Comparison of ENCODE assay signal across 18 cellular contexts in the genomic region with DNA sequence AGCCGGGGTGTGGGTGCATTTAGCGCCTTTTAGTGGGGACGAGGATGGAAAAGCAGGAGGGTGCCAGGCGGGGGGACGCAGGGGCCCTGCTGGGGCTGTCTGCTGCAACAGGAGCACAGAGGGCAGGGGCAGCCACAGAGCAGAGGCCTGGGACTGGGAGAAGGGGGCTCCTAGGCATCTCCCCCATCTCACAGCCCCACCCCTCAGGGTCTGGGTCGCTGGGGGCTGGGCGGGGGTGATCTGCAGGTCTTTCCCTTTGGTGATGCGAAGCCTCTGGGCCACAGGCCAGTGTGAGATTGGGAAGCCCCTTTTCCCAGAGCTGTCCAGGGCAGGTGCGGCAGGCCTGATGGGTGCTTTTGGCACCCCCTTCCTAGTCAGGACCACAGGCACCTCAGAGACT. TPM values are rescaled to one million over a fixed set of nuclear protein-coding genes. Genes with fewer than 3 reads are reported as not detected.
DNase-seq lines count a peak whose midpoint lies in the region; ATAC-seq and TF ChIP-seq lines count a peak whose summit lies in the region.
"Had no signal": no experiment of that assay in that cellular context is flagged by ENCODE, and none has a peak within 500 bp of the region (broad histone marks: within the 10 kb centered on the region; RNA-seq: fewer than 3 reads in every experiment).

No MANE protein-coding gene starts in this region.

- H3K9me3 ChIP-seq in SJSA1 (replicated peaks) = no peaks in the 10 kb centered on the region
- H3K9me3 ChIP-seq: HAP-1 had no signal

- peaks cover 29% of the 10 kb centered on the region for H3K36me3 ChIP-seq in SJSA1
- H3K36me3 ChIP-seq: HAP-1 had no signal

- H3K27ac ChIP-seq in SJSA1 = peak overlapping the region; percentile 73
- H3K27ac ChIP-seq: 22Rv1, GM23248 had no signal

- H3K27me3 ChIP-seq in SJSA1 (replicated peaks) = no peaks in the 10 kb centered on the region

- POLR2A ChIA-PET in activated CD8-positive, alpha-beta T cell treated with anti-CD3 and anti-CD28 coated beads, Interleukin-2, amount 10 ng/mL, durations not matched to agents 7 days and 5 days (lab: Charles Lee) = no interaction called here
- POLR2A ChIA-PET in activated CD8-positive, alpha-beta T cell treated with anti-CD3 and anti-CD28 coated beads for 36 hours (lab: Charles Lee) = no interaction called here

- H3K4me3 Mint-ChIP-seq in activated CD8-positive, alpha-beta T cell treated with anti-CD3 and anti-CD28 coated beads, Interleukin-2, amount 10 ng/mL, durations not matched to agents 7 days and 5 days = no peak overlapping the region
- H3K4me3 Mint-ChIP-seq in activated CD8-positive, alpha-beta T cell treated with anti-CD3 and anti-CD28 coated beads for 36 hours = no peak overlapping the region
- H3K4me3 Mint-ChIP-seq in neural crest cell = peak overlapping the region; percentile 44
- H3K4me3 Mint-ChIP-seq in stimulated activated effector memory CD8-positive, alpha-beta T cell treated with anti-CD3 and anti-CD28 coated beads, Interleukin-12 subunit alpha, Interleukin-12 subunit beta, amount 100 ng/mL, for 72 hours = no peak overlapping the region
- H3K4me3 Mint-ChIP-seq: CD4-positive, alpha-beta T cell had no signal

- intact Hi-C loops in activated CD8-positive, alpha-beta T cell treated with anti-CD3 and anti-CD28 coated beads for 36 hours (cut with micrococcal nuclease) = loop anchor here (5.0 to 10.0 kb wide), 2 partner anchors 138 to 225 kb away; no protein-coding TSS in a partner anchor

- no peak for DNase-seq in activated CD8-positive, alpha-beta T cell treated with anti-CD3 and anti-CD28 coated beads, Interleukin-2, amount 10 ng/mL, durations not matched to agents 7 days and 5 days
- DNase-seq in activated CD8-positive, alpha-beta T cell treated with anti-CD3 and anti-CD28 coated beads for 36 hours = no peak
- DNase-seq in SJSA1 (ENCODE audit: low read depth in 1 of 2, low spot score in 2 of 2) (no peak), neural crest cell (ENCODE audit: low read depth, low spot score) (no peak), H4 (ENCODE audit: low spot score) (no peak)
- DNase-seq in stimulated activated effector memory CD8-positive, alpha-beta T cell treated with anti-CD3 and anti-CD28 coated beads, Interleukin-12 subunit alpha, Interleukin-12 subunit beta, amount 100 ng/mL, for 72 hours (ENCODE audit: low spot score in 2 of 2) = no peak
- no peak for DNase-seq in activated T-cell treated with anti-CD3 and anti-CD28 coated beads, Interleukin-2, amount 50 U/mL, for 48 hours
- DNase-seq: C1 segment of cervical spinal cord; Calu3; CD4-positive, alpha-beta T cell; DMS 273 treated with DMSO at 0.1 percent for 48 hours; GM23248 had no signal

- H3K36me3 Mint-ChIP-seq in activated CD8-positive, alpha-beta T cell treated with anti-CD3 and anti-CD28 coated beads, Interleukin-2, amount 10 ng/mL, durations not matched to agents 7 days and 5 days (ENCODE audit: low read depth) = no peaks in the 10 kb centered on the region
- H3K36me3 Mint-ChIP-seq in activated CD8-positive, alpha-beta T cell treated with anti-CD3 and anti-CD28 coated beads for 36 hours (ENCODE audit: low read depth) = peaks cover 2% of the 10 kb centered on the region
- H3K36me3 Mint-ChIP-seq in neural crest cell (ENCODE audit: low read depth) = no peaks in the 10 kb centered on the region
- H3K36me3 Mint-ChIP-seq in stimulated activated effector memory CD8-positive, alpha-beta T cell treated with anti-CD3 and anti-CD28 coated beads, Interleukin-12 subunit alpha, Interleukin-12 subunit beta, amount 100 ng/mL, for 72 hours = peaks cover 24% of the 10 kb centered on the region

- CTCF ChIA-PET in activated CD8-positive, alpha-beta T cell treated with anti-CD3 and anti-CD28 coated beads, Interleukin-2, amount 10 ng/mL, durations not matched to agents 7 days and 5 days (lab: Charles Lee) = interaction anchor here (1.1 to 1.2 kb wide), 2 partner anchors 108 to 140 kb away, joined by 3 to 5 read pairs; no protein-coding TSS in a partner anchor
- CTCF ChIA-PET in activated CD8-positive, alpha-beta T cell treated with anti-CD3 and anti-CD28 coated beads for 36 hours (lab: Charles Lee) = interaction anchor here (0.8 kb wide), 1 partner anchor 140 kb away, joined by 3 read pairs; no protein-coding TSS in a partner anchor

- peaks cover 55% of the 10 kb centered on the region for H3K4me1 ChIP-seq in SJSA1 (replicated peaks)

- H3K4me1 Mint-ChIP-seq in activated CD8-positive, alpha-beta T cell treated with anti-CD3 and anti-CD28 coated beads, Interleukin-2, amount 10 ng/mL, durations not matched to agents 7 days and 5 days (ENCODE audit: low read depth) = peaks cover 16% of the 10 kb centered on the region
- peaks cover 8% of the 10 kb centered on the region for H3K4me1 Mint-ChIP-seq in activated CD8-positive, alpha-beta T cell treated with anti-CD3 and anti-CD28 coated beads for 36 hours (ENCODE audit: low read depth)
- H3K4me1 Mint-ChIP-seq in neural crest cell = peaks cover 13% of the 10 kb centered on the region
- H3K4me1 Mint-ChIP-seq in stimulated activated effector memory CD8-positive, alpha-beta T cell treated with anti-CD3 and anti-CD28 coated beads, Interleukin-12 subunit alpha, Interleukin-12 subunit beta, amount 100 ng/mL, for 72 hours = peaks cover 10% of the 10 kb centered on the region

- H3K27me3 Mint-ChIP-seq in activated CD8-positive, alpha-beta T cell treated with anti-CD3 and anti-CD28 coated beads, Interleukin-2, amount 10 ng/mL, durations not matched to agents 7 days and 5 days (ENCODE audit: low read depth) = no peaks in the 10 kb centered on the region
- H3K27me3 Mint-ChIP-seq in activated CD8-positive, alpha-beta T cell treated with anti-CD3 and anti-CD28 coated beads for 36 hours = no peaks in the 10 kb centered on the region
- H3K27me3 Mint-ChIP-seq in neural crest cell (ENCODE audit: low read depth) = no peaks in the 10 kb centered on the region
- H3K27me3 Mint-ChIP-seq: CD4-positive, alpha-beta T cell had no signal

- no peak for ATAC-seq in activated CD8-positive, alpha-beta T cell treated with anti-CD3 and anti-CD28 coated beads, Interleukin-2, amount 10 ng/mL, durations not matched to agents 7 days and 5 days
- ATAC-seq in activated CD8-positive, alpha-beta T cell treated with anti-CD3 and anti-CD28 coated beads for 36 hours = no peak
- no peak for ATAC-seq in stimulated activated effector memory CD8-positive, alpha-beta T cell treated with anti-CD3 and anti-CD28 coated beads, Interleukin-12 subunit alpha, Interleukin-12 subunit beta, amount 100 ng/mL, for 72 hours
- no peak for ATAC-seq in GM19023 (IDR thresholded peaks at IDR 0.05; ENCODE audit: unreplicated experiment)

- H3K4me3 ChIP-seq in SJSA1 = no peak overlapping the region
- H3K4me3 ChIP-seq: GM23248, HAP-1 had no signal

- TF ChIP-seq CTCF in activated CD8-positive, alpha-beta T cell treated with anti-CD3 and anti-CD28 coated beads for 36 hours (IDR thresholded peaks at IDR 0.05) = no peak
- no peak for TF ChIP-seq CTCF in neural crest cell (conservative IDR thresholded peaks at IDR 0.05)

- H3K9me3 Mint-ChIP-seq in activated CD8-positive, alpha-beta T cell treated with anti-CD3 and anti-CD28 coated beads, Interleukin-2, amount 10 ng/mL, durations not matched to agents 7 days and 5 days (ENCODE audit: insufficient read depth) = no peaks in the 10 kb centered on the region
- H3K9me3 Mint-ChIP-seq in activated CD8-positive, alpha-beta T cell treated with anti-CD3 and anti-CD28 coated beads for 36 hours = no peaks in the 10 kb centered on the region
- no peaks in the 10 kb centered on the region for H3K9me3 Mint-ChIP-seq in neural crest cell
- H3K9me3 Mint-ChIP-seq in stimulated activated effector memory CD8-positive, alpha-beta T cell treated with anti-CD3 and anti-CD28 coated beads, Interleukin-12 subunit alpha, Interleukin-12 subunit beta, amount 100 ng/mL, for 72 hours = no peaks in the 10 kb centered on the region
- H3K9me3 Mint-ChIP-seq: CD4-positive, alpha-beta T cell had no signal

- peak overlapping the region; percentile 30 for H3K27ac Mint-ChIP-seq in activated CD8-positive, alpha-beta T cell treated with anti-CD3 and anti-CD28 coated beads, Interleukin-2, amount 10 ng/mL, durations not matched to agents 7 days and 5 days
- no peak overlapping the region for H3K27ac Mint-ChIP-seq in activated CD8-positive, alpha-beta T cell treated with anti-CD3 and anti-CD28 coated beads for 36 hours
- H3K27ac Mint-ChIP-seq in neural crest cell (ENCODE audit: unreplicated experiment) = no peak overlapping the region
- H3K27ac Mint-ChIP-seq in stimulated activated effector memory CD8-positive, alpha-beta T cell treated with anti-CD3 and anti-CD28 coated beads, Interleukin-12 subunit alpha, Interleukin-12 subunit beta, amount 100 ng/mL, for 72 hours = peak overlapping the region; percentile 64
- H3K27ac Mint-ChIP-seq: CD4-positive, alpha-beta T cell had no signal

RNA-seq across cellular contexts. Expression of gene TOR2A, which starts 4.8 kb away (rescaled TPM):
- 10 to 100 TPM; 27.0 to 29.1 TPM for total RNA-seq in activated CD8-positive, alpha-beta T cell treated with anti-CD3 and anti-CD28 coated beads, Interleukin-2, amount 10 ng/mL, durations not matched to agents 7 days and 5 days
- total RNA-seq in activated CD8-positive, alpha-beta T cell treated with anti-CD3 and anti-CD28 coated beads for 36 hours = 10 to 100 TPM; 14.4 to 16.1 TPM
- 5.3 and 11.4 TPM in 2 replicates for total RNA-seq in SJSA1 (2014; rRNA removed; shearing (Covaris generic))
- 25.7 and 27.4 TPM in 2 replicates for total RNA-seq in neural crest cell
- total RNA-seq in H4 (2014; rRNA removed; shearing (Covaris generic)) = 6.3 and 11.5 TPM in 2 replicates

RNA-seq across cellular contexts. Expression of gene TTC16, which starts 14.4 kb away (rescaled TPM):
- 1 to 10 TPM; 4.7 to 5.0 TPM for total RNA-seq in activated CD8-positive, alpha-beta T cell treated with anti-CD3 and anti-CD28 coated beads, Interleukin-2, amount 10 ng/mL, durations not matched to agents 7 days and 5 days
- total RNA-seq in activated CD8-positive, alpha-beta T cell treated with anti-CD3 and anti-CD28 coated beads for 36 hours = 1 to 10 TPM; 2.1 to 2.3 TPM
- not detected in 2 replicates for total RNA-seq in SJSA1 (2014; rRNA removed; shearing (Covaris generic))
- not detected in 2 replicates for total RNA-seq in neural crest cell
- not detected in 2 replicates for total RNA-seq in H4 (2014; rRNA removed; shearing (Covaris generic))
- total RNA-seq: A673, Calu3, GM23248, HepG2 had no signal

RNA-seq across cellular contexts. Expression of gene PTRH1, which starts 14.8 kb away (rescaled TPM):
- 10 to 100 TPM; 10.2 to 14.1 TPM for total RNA-seq in activated CD8-positive, alpha-beta T cell treated with anti-CD3 and anti-CD28 coated beads, Interleukin-2, amount 10 ng/mL, durations not matched to agents 7 days and 5 days
- total RNA-seq in activated CD8-positive, alpha-beta T cell treated with anti-CD3 and anti-CD28 coated beads for 36 hours = 10 to 100 TPM; 15.9 to 16.0 TPM
- total RNA-seq in SJSA1 (2014; rRNA removed; shearing (Covaris generic)) = 10.4 and 17.5 TPM in 2 replicates
- 7.2 and 9.8 TPM in 2 replicates for total RNA-seq in neural crest cell
- 9.9 and 11.4 TPM in 2 replicates for total RNA-seq in H4 (2014; rRNA removed; shearing (Covaris generic))

RNA-seq across cellular contexts. Expression of gene CFAP157, which starts 23.5 kb away (rescaled TPM):
- total RNA-seq in activated CD8-positive, alpha-beta T cell treated with anti-CD3 and anti-CD28 coated beads, Interleukin-2, amount 10 ng/mL, durations not matched to agents 7 days and 5 days = under 1 TPM in 1 of 2 experiments, not detected in 1; 0.16 TPM
- under 1 TPM in 1 of 2 experiments, not detected in 1; 0.11 TPM for total RNA-seq in activated CD8-positive, alpha-beta T cell treated with anti-CD3 and anti-CD28 coated beads for 36 hours
- 0.11 TPM in 1 of 2 replicates, not detected in the other for total RNA-seq in SJSA1 (2014; rRNA removed; shearing (Covaris generic))
- total RNA-seq in neural crest cell = 0.16 TPM in 1 of 2 replicates, not detected in the other
- total RNA-seq in H4 (2014; rRNA removed; shearing (Covaris generic)) = not detected in 2 replicates
- total RNA-seq: A673, Daoy, GM23248, HepG2 had no signal

RNA-seq across cellular contexts. Expression of gene SH2D3C, which starts 48.2 kb away (rescaled TPM):
- total RNA-seq in activated CD8-positive, alpha-beta T cell treated with anti-CD3 and anti-CD28 coated beads, Interleukin-2, amount 10 ng/mL, durations not matched to agents 7 days and 5 days = 10 to 100 TPM; 75.6 to 77.5 TPM
- total RNA-seq in activated CD8-positive, alpha-beta T cell treated with anti-CD3 and anti-CD28 coated beads for 36 hours = 10 to 100 TPM; 29.9 to 30.3 TPM
- not detected in 2 replicates for total RNA-seq in SJSA1 (2014; rRNA removed; shearing (Covaris generic))
- total RNA-seq in neural crest cell = 6.0 and 7.2 TPM in 2 replicates
- total RNA-seq in H4 (2014; rRNA removed; shearing (Covaris generic)) = 0.12 and 0.23 TPM in 2 replicates
- total RNA-seq: A673, Calu3, Daoy, GM23248, HepG2 had no signal

Comparison
In these comparisons a context has a peak if more than half of its experiments do, and no peak if none do; other contexts are left out.
1. H3K27ac Mint-ChIP-seq: peak in activated CD8-positive, alpha-beta T cell treated with anti-CD3 and anti-CD28 coated beads, Interleukin-2, amount 10 ng/mL, durations not matched to agents 7 days and 5 days (single experiment) and stimulated activated effector memory CD8-positive, alpha-beta T cell treated with anti-CD3 and anti-CD28 coated beads, Interleukin-12 subunit alpha, Interleukin-12 subunit beta, amount 100 ng/mL, for 72 hours (single experiment); none in activated CD8-positive, alpha-beta T cell treated with anti-CD3 and anti-CD28 coated beads for 36 hours (single experiment) and neural crest cell (single experiment).